Comparison of ENCODE assay signal across 12 cellular contexts in genomic region chr1:227731241-227731677, GRCh38.
"Had no signal": no experiment of that assay in that cellular context is flagged by ENCODE, and none has a peak within 500 bp of the region (broad histone marks: within the 10 kb centered on the region; RNA-seq: fewer than 3 reads in every experiment).

No MANE protein-coding gene starts in this region.

- H3K27me3 ChIP-seq: breast epithelium, gastrocnemius medialis had no signal

- H3K36me3 ChIP-seq: breast epithelium, WERI-Rb-1 had no signal

- H3K27me3 Mint-ChIP-seq: T-helper 17 cell had no signal

- H3K9me3 Mint-ChIP-seq: endodermal cell, nephron progenitor cell had no signal

- H3K9me3 ChIP-seq: breast epithelium, gastrocnemius medialis, stomach had no signal

- H3K4me3 ChIP-seq: breast epithelium, gastrocnemius medialis, stomach had no signal

- H3K27ac Mint-ChIP-seq: activated CD4-positive, alpha-beta memory T cell treated with anti-CD3 and anti-CD28 coated beads, Interleukin-2, amount 10 ng/mL, durations not matched to agents 7 days and 5 days; endodermal cell; nephron progenitor cell; T-helper 17 cell had no signal

- DNase-seq: activated naive CD4-positive, alpha-beta T cell; endodermal cell; gastrocnemius medialis; mesenchymal stem cell; nephron progenitor cell; stimulated activated CD4-positive, alpha-beta T cell treated with anti-CD3 and anti-CD28 coated beads, Interleukin-2, amount 100 ng/mL, for 24 hours; stomach; T-helper 17 cell; WERI-Rb-1 had no signal

- H3K4me3 Mint-ChIP-seq: activated CD4-positive, alpha-beta memory T cell treated with anti-CD3 and anti-CD28 coated beads, Interleukin-2, amount 10 ng/mL, durations not matched to agents 7 days and 5 days; endodermal cell; nephron progenitor cell; T-helper 17 cell had no signal

- ATAC-seq: gastrocnemius medialis, left colon, T-helper 17 cell had no signal

- H3K27ac ChIP-seq: breast epithelium, WERI-Rb-1 had no signal
